ENCODE assay signal across 25 cellular contexts in the genomic region with DNA sequence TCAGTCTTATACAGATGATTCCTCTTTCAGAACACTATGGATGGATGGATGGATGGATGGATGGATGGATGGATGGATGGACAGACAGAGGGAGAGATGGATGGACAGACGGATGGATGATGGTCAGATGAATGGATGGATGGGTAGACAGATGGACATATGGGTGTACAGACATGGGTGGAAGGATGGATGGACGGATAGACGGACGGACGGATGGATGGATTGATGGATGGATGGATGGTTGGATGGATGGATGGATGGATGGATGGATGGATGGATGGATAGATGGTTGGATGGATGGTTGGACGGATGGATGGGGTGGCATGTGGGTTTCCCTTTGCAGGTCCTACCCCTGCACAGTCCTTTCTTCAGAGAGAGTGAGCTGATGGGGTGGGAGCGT.
"Had no signal": no experiment of that assay in that cellular context is flagged by ENCODE, and none has a peak within 500 bp of the region (broad histone marks: within the 10 kb centered on the region; RNA-seq: fewer than 3 reads in every experiment).

No MANE protein-coding gene starts in this region.

- H3K4me3 ChIP-seq: esophagus squamous epithelium, gastroesophageal sphincter, heart right ventricle had no signal

- DNase-seq: activated CD4-positive, alpha-beta T cell treated with anti-CD3 and anti-CD28 coated beads for 4 hours; activated CD4-positive, alpha-beta T cell treated with anti-CD3 and anti-CD28 coated beads, Interleukin-2, amount 50 U/mL, for 1 hour; activated CD4-positive, alpha-beta T cell treated with anti-CD3 and anti-CD28 coated beads, Interleukin-2, amount 50 U/mL, for 48 hours; activated CD4-positive, CD25-positive, alpha-beta regulatory T cell; activated CD4-positive, CD25-positive, alpha-beta regulatory T cell treated with anti-CD3 and anti-CD28 coated beads, Interleukin-2, amount 50 U/mL, for 72 hours; activated CD8-positive, alpha-beta memory T cell treated with anti-CD3 and anti-CD28 coated beads for 24 hours; activated CD8-positive, alpha-beta T cell treated with anti-CD3 and anti-CD28 coated beads for 36 hours; activated effector memory CD4-positive, alpha-beta T cell treated with Interleukin-2 at 50 U/mL for 16 hours; activated gamma-delta T cell treated with Interleukin-2 at 50 U/mL for 16 hours; activated naive CD4-positive, alpha-beta T cell treated with anti-CD3 and anti-CD28 coated beads, Interleukin-2, amount 50 U/mL, for 16 hours; activated naive CD4-positive, alpha-beta T cell treated with Interleukin-2 at 50 U/mL for 16 hours; activated T-cell treated with anti-CD3 and anti-CD28 coated beads, Interleukin-2, amount 50 U/mL, for 4 hours; amniotic stem cell; anterior cingulate cortex; caudate nucleus; effector CD8-positive, alpha-beta T cell; endodermal cell; erythroblast; esophagus squamous epithelium; foreskin melanocyte; heart right ventricle; T-helper 2 cell had no signal

- H3K4me1 ChIP-seq: gastroesophageal sphincter, heart right ventricle had no signal

- H3K9me3 ChIP-seq: gastroesophageal sphincter had no signal

- H3K27ac ChIP-seq: esophagus squamous epithelium, gastroesophageal sphincter, heart right ventricle had no signal

- H3K36me3 ChIP-seq: esophagus squamous epithelium, gastroesophageal sphincter, heart right ventricle had no signal

- FAIRE-seq: astrocyte, colon had no signal
